16 cellular contexts compared by ENCODE assay signal in genomic region chr3:104992618-104993017, GRCh38.
A peak's percentile ranks its signal among the peaks of the same experiment; 100 is the strongest.
DNase-seq lines count a peak whose midpoint lies in the region; ATAC-seq and TF ChIP-seq lines count a peak whose summit lies in the region.
"Had no signal": no experiment of that assay in that cellular context is flagged by ENCODE, and none has a peak within 500 bp of the region (broad histone marks: within the 10 kb centered on the region; RNA-seq: fewer than 3 reads in every experiment).

No MANE protein-coding gene starts in this region.

- TF ChIP-seq CTCF in BE2C (IDR thresholded peaks at IDR 0.05; ENCODE audit: low read depth, low read length): no peak
- TF ChIP-seq CTCF in esophagus muscularis mucosa (IDR thresholded peaks at IDR 0.05): no peak
- no peak for TF ChIP-seq CTCF in right atrium auricular region (IDR thresholded peaks at IDR 0.05)

- no peaks in the 10 kb centered on the region for H3K79me1 ChIP-seq in mesenchymal stem cell (replicated peaks; ENCODE audit: low read length, poor library complexity, severe bottlenecking)

- H3K4me3 ChIP-seq in BE2C (ENCODE audit: low read depth, low read length) (no peak overlapping the region), mesenchymal stem cell (ENCODE audit: insufficient read depth in 1 of 2, low read depth in 1 of 2, low read length in 2 of 2) (no peak overlapping the region), esophagus muscularis mucosa (no peak overlapping the region), right atrium auricular region (no peak overlapping the region)

- H3K4ac ChIP-seq in mesenchymal stem cell (ENCODE audit: low read depth in 1 of 2, low read length in 2 of 2): peak overlapping the region in 1 of 2 experiments; percentile 11

- H2BK5ac ChIP-seq in mesenchymal stem cell (ENCODE audit: low read depth, low read length, poor library complexity, severe bottlenecking): no peak overlapping the region

- no peaks in the 10 kb centered on the region for H3K4me1 Mint-ChIP-seq in activated T-cell treated with anti-CD3 and anti-CD28 coated beads, Interleukin-2, amount 50 U/mL, for 24 hours (ENCODE audit: low read depth)
- H3K4me1 Mint-ChIP-seq: CD14-positive monocyte had no signal

- peak overlapping the region; percentile 54 for H4K8ac ChIP-seq in mesenchymal stem cell (ENCODE audit: low read length)

- no peak overlapping the region for H3K18ac ChIP-seq in mesenchymal stem cell (ENCODE audit: low read depth in 1 of 2, low read length in 2 of 2)

- H3K27ac ChIP-seq in mesenchymal stem cell (ENCODE audit: low read length, poor library complexity, severe bottlenecking): no peak overlapping the region
- H3K27ac ChIP-seq in esophagus muscularis mucosa (replicated peaks in 1 of 4): no peak overlapping the region
- no peak overlapping the region for H3K27ac ChIP-seq in right atrium auricular region

- DNase-seq in BE2C (peak; percentile 50), NCI-H524 (lab: John Stamatoyannopoulos, UW) (peak; percentile 98 to 100), mesenchymal stem cell (no peak), esophagus muscularis mucosa (ENCODE audit: extremely low spot score) (no peak), right atrium auricular region (ENCODE audit: low spot score) (no peak), SHP77 treated with DMSO at 0.1 percent for 48 hours (lab: John Stamatoyannopoulos, UW) (no peak)
- DNase-seq in activated T-cell treated with anti-CD3 and anti-CD28 coated beads, Interleukin-2, amount 50 U/mL, for 24 hours: no peak
- DNase-seq: COR-L47, H7, NCI-H1105 treated with DMSO at 0.1 percent for 48 hours, NCI-H187, NCI-H446 treated with DMSO at 0.1 percent for 48 hours, Right ventricle myocardium superior had no signal

- no peak overlapping the region for H2BK12ac ChIP-seq in mesenchymal stem cell (ENCODE audit: low read length in 2 of 2)

- H3K9me3 ChIP-seq in BE2C: no peaks in the 10 kb centered on the region
- no peaks in the 10 kb centered on the region for H3K9me3 ChIP-seq in mesenchymal stem cell (ENCODE audit: control insufficient read depth, low read length)
- no peaks in the 10 kb centered on the region for H3K9me3 ChIP-seq in esophagus muscularis mucosa
- H3K9me3 ChIP-seq in right atrium auricular region: peaks cover 0 to 1% of the 10 kb centered on the region in 2 donors

- H2BK15ac ChIP-seq in mesenchymal stem cell (ENCODE audit: low read depth, poor library complexity, severe bottlenecking): no peak overlapping the region

- H3K27me3 ChIP-seq in BE2C: no peaks in the 10 kb centered on the region
- no peaks in the 10 kb centered on the region for H3K27me3 ChIP-seq in mesenchymal stem cell (ENCODE audit: control insufficient read depth in 1 of 2, insufficient read depth in 1 of 2, low read length in 2 of 2)
- H3K27me3 ChIP-seq in esophagus muscularis mucosa: no peaks in the 10 kb centered on the region
- no peaks in the 10 kb centered on the region for H3K27me3 ChIP-seq in right atrium auricular region

- H2AFZ ChIP-seq in mesenchymal stem cell (ENCODE audit: low read depth, low read length): no peak overlapping the region

- no peak overlapping the region for H2BK120ac ChIP-seq in mesenchymal stem cell (ENCODE audit: low read depth, low read length)

- H4K91ac ChIP-seq in mesenchymal stem cell (ENCODE audit: low read length): no peak overlapping the region

- H3K4me3 Mint-ChIP-seq in activated T-cell treated with anti-CD3 and anti-CD28 coated beads, Interleukin-2, amount 50 U/mL, for 24 hours: no peak overlapping the region
- H3K4me3 Mint-ChIP-seq: CD14-positive monocyte had no signal

- ATAC-seq in SK-N-SH treated with all-trans-retinoic acid at 6 μM for 48 hours: no peak
- ATAC-seq: Panc1 had no signal

- no peak overlapping the region for H3K23ac ChIP-seq in mesenchymal stem cell (ENCODE audit: low read length in 2 of 2)

- no peak overlapping the region for H2AK5ac ChIP-seq in mesenchymal stem cell (ENCODE audit: low read length, severe bottlenecking)

- WGBS in mesenchymal stem cell: 80% methylated on average over 3 of the region's 3 CpGs
- 83% methylated on average over 3 of the region's 3 CpGs for WGBS in esophagus muscularis mucosa

- no peak overlapping the region for H3K27ac Mint-ChIP-seq in activated T-cell treated with anti-CD3 and anti-CD28 coated beads, Interleukin-2, amount 50 U/mL, for 24 hours
- H3K27ac Mint-ChIP-seq: CD14-positive monocyte had no signal

- no peaks in the 10 kb centered on the region for H3K9me3 Mint-ChIP-seq in activated T-cell treated with anti-CD3 and anti-CD28 coated beads, Interleukin-2, amount 50 U/mL, for 24 hours

- H3K27me3 Mint-ChIP-seq in activated T-cell treated with anti-CD3 and anti-CD28 coated beads, Interleukin-2, amount 50 U/mL, for 24 hours: no peaks in the 10 kb centered on the region

- H3K14ac ChIP-seq in mesenchymal stem cell (ENCODE audit: low read length in 2 of 2): no peak overlapping the region

- H3K36me3 Mint-ChIP-seq in activated T-cell treated with anti-CD3 and anti-CD28 coated beads, Interleukin-2, amount 50 U/mL, for 24 hours (ENCODE audit: low read depth): no peaks in the 10 kb centered on the region
- H3K36me3 Mint-ChIP-seq: CD14-positive monocyte had no signal

- no peak for TF ChIP-seq POLR2A in esophagus muscularis mucosa (IDR thresholded peaks at IDR 0.05; ENCODE audit: low read depth)

- no peak for TF ChIP-seq EP300 in esophagus muscularis mucosa (IDR thresholded peaks at IDR 0.05)

- intact Hi-C loops in esophagus muscularis mucosa (cut with DNase I): no loop called here

- H3K9ac ChIP-seq in mesenchymal stem cell (ENCODE audit: low read length): no peak overlapping the region

- no peak overlapping the region for H3K4me2 ChIP-seq in mesenchymal stem cell (ENCODE audit: low read length, poor library complexity, severe bottlenecking)

- H3K4me1 ChIP-seq in BE2C: no peaks in the 10 kb centered on the region
- no peaks in the 10 kb centered on the region for H3K4me1 ChIP-seq in mesenchymal stem cell (ENCODE audit: control insufficient read depth, insufficient read depth, low read depth, low read length)
- no peaks in the 10 kb centered on the region for H3K4me1 ChIP-seq in esophagus muscularis mucosa
- no peaks in the 10 kb centered on the region for H3K4me1 ChIP-seq in right atrium auricular region

- H3K36me3 ChIP-seq in BE2C (no peaks in the 10 kb centered on the region), mesenchymal stem cell (ENCODE audit: control insufficient read depth in 1 of 2, insufficient read depth in 2 of 2, low read depth in 1 of 2, low read length in 2 of 2) (no peaks in the 10 kb centered on the region), esophagus muscularis mucosa (no peaks in the 10 kb centered on the region), right atrium auricular region (no peaks in the 10 kb centered on the region)

TF ChIP-seq in SK-N-SH treated with all-trans-retinoic acid at 6 μM for 48 hours, 23 proteins besides CTCF, POLR2A, EP300 and RAD21 (continues in another document):
- TF ChIP-seq ZNF70 (CRISPR knock-in tag; IDR thresholded peaks at IDR 0.05): peak; percentile 69
- TF ChIP-seq ZC3H10 (CRISPR knock-in tag; IDR thresholded peaks at IDR 0.05): no peak
- TF ChIP-seq ZNF565 (CRISPR knock-in tag; conservative IDR thresholded peaks at IDR 0.05; ENCODE audit: low read depth): no peak
- TF ChIP-seq POU6F1 (CRISPR knock-in tag; IDR thresholded peaks at IDR 0.05; ENCODE audit: borderline replicate concordance, low read depth): no peak
- TF ChIP-seq TCF4 (CRISPR knock-in tag; IDR thresholded peaks at IDR 0.05; ENCODE audit: borderline replicate concordance): peak; percentile 35; the same call in 1 of the 2 replicates
- TF ChIP-seq TOX (CRISPR knock-in tag; IDR thresholded peaks at IDR 0.05; ENCODE audit: borderline replicate concordance): no peak
- TF ChIP-seq PPARA (CRISPR knock-in tag; IDR thresholded peaks at IDR 0.05; ENCODE audit: borderline replicate concordance): no peak
- TF ChIP-seq SNAI2 (CRISPR knock-in tag; IDR thresholded peaks at IDR 0.05): no peak
- no peak for TF ChIP-seq GLIS3 (CRISPR knock-in tag; IDR thresholded peaks at IDR 0.05)
- no peak for TF ChIP-seq CSDC2 (CRISPR knock-in tag; IDR thresholded peaks at IDR 0.05)
- no peak for TF ChIP-seq ZFP30 (CRISPR knock-in tag; IDR thresholded peaks at IDR 0.05)
- no peak for TF ChIP-seq RARB (CRISPR knock-in tag; IDR thresholded peaks at IDR 0.05)
- TF ChIP-seq ESRRG (CRISPR knock-in tag; IDR thresholded peaks at IDR 0.05): no peak
- no peak for TF ChIP-seq ZNF8 (CRISPR knock-in tag; IDR thresholded peaks at IDR 0.05)
- no peak for TF ChIP-seq CREB5 (CRISPR knock-in tag; IDR thresholded peaks at IDR 0.05; ENCODE audit: low read depth)

Comparison
In these comparisons a context has a peak if more than half of its experiments do, and no peak if none do; other contexts are left out.
1. DNase-seq: peak in BE2C (single experiment) and NCI-H524 (2 of 2); none in mesenchymal stem cell (single experiment), esophagus muscularis mucosa (single experiment), right atrium auricular region (single experiment), activated T-cell treated with anti-CD3 and anti-CD28 coated beads, Interleukin-2, amount 50 U/mL, for 24 hours (single experiment) and SHP77 treated with DMSO at 0.1 percent for 48 hours (single experiment).